In the genomic region with DNA sequence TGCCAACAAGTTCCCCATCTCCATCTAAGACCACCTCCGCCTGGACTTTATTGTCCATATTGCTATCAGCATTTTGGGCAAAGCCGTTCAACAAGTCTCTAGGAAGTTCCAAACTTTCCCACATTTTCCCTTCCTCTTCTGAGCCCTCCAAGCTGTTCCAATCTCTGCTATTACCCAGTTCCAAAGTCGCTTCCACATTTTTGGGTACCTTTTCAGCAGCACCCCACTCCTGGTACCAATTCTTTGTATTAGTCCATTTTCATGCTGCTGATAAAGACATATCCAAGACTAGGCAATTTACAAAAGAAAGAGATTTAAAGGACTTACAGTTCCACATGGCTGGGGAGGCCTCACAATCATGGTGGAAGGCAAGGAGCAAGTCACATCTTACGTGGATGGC, we compare ENCODE assay signal across 4 cellular contexts. TPM values are rescaled to one million over a fixed set of nuclear protein-coding genes. Genes with fewer than 3 reads are reported as not detected.
"Had no signal": no experiment of that assay in that cellular context is flagged by ENCODE, and none has a peak within 500 bp of the region (broad histone marks: within the 10 kb centered on the region; RNA-seq: fewer than 3 reads in every experiment).

No MANE protein-coding gene starts in this region.

RNA-seq across cellular contexts. Expression of gene TXNDC2, which starts 20.0 kb away (rescaled TPM):
- total RNA-seq: suprapubic skin, thyroid gland, urinary bladder had no signal
- polyA plus RNA-seq: stomach had no signal
